ENCODE assay signal across 1 cellular context in genomic region chr3:64221564-64222257, GRCh38.
TF ChIP-seq lines count a peak whose summit lies in the region.

No MANE protein-coding gene starts in this region.

TF ChIP-seq in GM23338, 12 proteins besides CTCF, POLR2A, EP300 and RAD21 (continued from another document):
- TF ChIP-seq, protein P1, sequence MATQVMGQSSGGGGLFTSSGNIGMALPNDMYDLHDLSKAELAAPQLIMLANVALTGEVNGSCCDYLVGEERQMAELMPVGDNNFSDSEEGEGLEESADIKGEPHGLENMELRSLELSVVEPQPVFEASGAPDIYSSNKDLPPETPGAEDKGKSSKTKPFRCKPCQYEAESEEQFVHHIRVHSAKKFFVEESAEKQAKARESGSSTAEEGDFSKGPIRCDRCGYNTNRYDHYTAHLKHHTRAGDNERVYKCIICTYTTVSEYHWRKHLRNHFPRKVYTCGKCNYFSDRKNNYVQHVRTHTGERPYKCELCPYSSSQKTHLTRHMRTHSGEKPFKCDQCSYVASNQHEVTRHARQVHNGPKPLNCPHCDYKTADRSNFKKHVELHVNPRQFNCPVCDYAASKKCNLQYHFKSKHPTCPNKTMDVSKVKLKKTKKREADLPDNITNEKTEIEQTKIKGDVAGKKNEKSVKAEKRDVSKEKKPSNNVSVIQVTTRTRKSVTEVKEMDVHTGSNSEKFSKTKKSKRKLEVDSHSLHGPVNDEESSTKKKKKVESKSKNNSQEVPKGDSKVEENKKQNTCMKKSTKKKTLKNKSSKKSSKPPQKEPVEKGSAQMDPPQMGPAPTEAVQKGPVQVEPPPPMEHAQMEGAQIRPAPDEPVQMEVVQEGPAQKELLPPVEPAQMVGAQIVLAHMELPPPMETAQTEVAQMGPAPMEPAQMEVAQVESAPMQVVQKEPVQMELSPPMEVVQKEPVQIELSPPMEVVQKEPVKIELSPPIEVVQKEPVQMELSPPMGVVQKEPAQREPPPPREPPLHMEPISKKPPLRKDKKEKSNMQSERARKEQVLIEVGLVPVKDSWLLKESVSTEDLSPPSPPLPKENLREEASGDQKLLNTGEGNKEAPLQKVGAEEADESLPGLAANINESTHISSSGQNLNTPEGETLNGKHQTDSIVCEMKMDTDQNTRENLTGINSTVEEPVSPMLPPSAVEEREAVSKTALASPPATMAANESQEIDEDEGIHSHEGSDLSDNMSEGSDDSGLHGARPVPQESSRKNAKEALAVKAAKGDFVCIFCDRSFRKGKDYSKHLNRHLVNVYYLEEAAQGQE (IDR thresholded peaks at IDR 0.05; ENCODE audit: unreplicated experiment), result no peak
- TF ChIP-seq ZNF331 (CRISPR knock-in tag; IDR thresholded peaks at IDR 0.05; ENCODE audit: low read depth), result no peak
